Comparison of ENCODE assay signal across 18 cellular contexts in the genomic region with DNA sequence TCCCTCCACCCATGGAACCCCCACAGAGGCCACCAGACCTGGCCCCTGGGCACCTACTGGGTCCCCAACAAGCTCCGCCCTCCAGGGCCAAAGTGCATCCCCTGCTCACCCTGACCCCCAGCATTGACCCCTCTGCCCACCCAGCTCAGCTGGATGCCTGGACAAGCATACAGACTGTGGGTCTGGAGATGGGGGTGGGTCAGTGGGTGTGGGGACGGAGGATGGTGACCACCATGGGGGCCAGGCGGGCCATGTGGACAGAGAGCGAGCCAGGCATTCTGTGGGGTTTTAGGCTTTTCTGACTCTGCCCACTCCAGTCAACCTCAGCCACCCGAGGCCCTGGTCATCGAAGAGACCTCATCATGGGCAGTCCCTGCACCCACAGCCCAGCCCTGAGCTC.
DNase-seq lines count a peak whose midpoint lies in the region; ATAC-seq and TF ChIP-seq lines count a peak whose summit lies in the region.
"Had no signal": no experiment of that assay in that cellular context is flagged by ENCODE, and none has a peak within 500 bp of the region (broad histone marks: within the 10 kb centered on the region; RNA-seq: fewer than 3 reads in every experiment).

No MANE protein-coding gene starts in this region.

- peak overlapping the region; percentile 23 for H3K4ac ChIP-seq in neuronal stem cell (ENCODE audit: low read length)

- no peak overlapping the region for H2BK5ac ChIP-seq in neuronal stem cell (ENCODE audit: low read length)

- H4K8ac ChIP-seq in neuronal stem cell (ENCODE audit: low read depth, low read length), result no peak overlapping the region

- H3K9ac ChIP-seq in neuronal stem cell (ENCODE audit: low read depth, low read length, poor library complexity), result no peak overlapping the region
- H3K9ac ChIP-seq: BLaER1 had no signal

- TSS peak; percentile 38 for BruUV-seq in OCI-LY7 (replicated peaks; lab: Mats Ljungman, UMichigan)

- no peaks in the 10 kb centered on the region for H3K9me2 ChIP-seq in OCI-LY7 (ENCODE audit: insufficient read depth, low read length)

- H3K36me3 ChIP-seq in OCI-LY7 (ENCODE audit: insufficient read depth, low read length) (peaks cover 14% of the 10 kb centered on the region), neuronal stem cell (replicated peaks in 1 of 2; ENCODE audit: control insufficient read depth in 2 of 2, insufficient read depth in 2 of 2, low read length in 2 of 2) (no peaks in the 10 kb centered on the region)
- H3K36me3 ChIP-seq: BE2C had no signal

- DNase-seq in OCI-LY7 (ENCODE audit: low spot score) (no peak), T-helper 17 cell (no peak), neuronal stem cell (ENCODE audit: low spot score) (no peak), SW 1271 (lab: John Stamatoyannopoulos, UW) (no peak), DMS153 (lab: John Stamatoyannopoulos, UW) (no peak)
- no peak for DNase-seq in activated T-helper 1 cell treated with anti-CD3 and anti-CD28 coated beads, Interleukin-12 subunit alpha, Interleukin-12 subunit beta, Interleukin-2, Interleukin-4 antibody, amounts not matched to agents 30 ng/mL and 10 ng/mL and 1 ng/mL, durations not matched to agents 14 hours and 24 hours and 36 hours (ENCODE audit: low spot score)
- DNase-seq: 8988T; ACHN; BE2C; CD4-positive, alpha-beta memory T cell; CD4-positive, CD25-positive, alpha-beta regulatory T cell; CD8-positive, alpha-beta memory T cell; COR-L47; DMS 273 treated with DMSO at 0.1 percent for 48 hours; DMS79 treated with DMSO at 0.1 percent for 48 hours; GF-D8 had no signal

- POLR2A ChIA-PET in OCI-LY7 (lab: Charles Lee), result interaction anchor here (0.5 kb wide), 1 partner anchor 24 kb away, joined by 4 read pairs; no protein-coding TSS in a partner anchor

- H3K9me3 Mint-ChIP-seq in activated T-helper 1 cell treated with anti-CD3 and anti-CD28 coated beads, Interleukin-12 subunit alpha, Interleukin-12 subunit beta, Interleukin-2, Interleukin-4 antibody, amounts not matched to agents 30 ng/mL and 10 ng/mL and 1 ng/mL, durations not matched to agents 14 hours and 24 hours and 36 hours, result no peaks in the 10 kb centered on the region
- H3K9me3 Mint-ChIP-seq: CD4-positive, CD25-positive, alpha-beta regulatory T cell; CD8-positive, alpha-beta memory T cell had no signal

- peaks cover 4% of the 10 kb centered on the region for H3K36me3 Mint-ChIP-seq in T-helper 17 cell (ENCODE audit: low read depth)
- peaks cover 6% of the 10 kb centered on the region for H3K36me3 Mint-ChIP-seq in activated T-helper 1 cell treated with anti-CD3 and anti-CD28 coated beads, Interleukin-12 subunit alpha, Interleukin-12 subunit beta, Interleukin-2, Interleukin-4 antibody, amounts not matched to agents 30 ng/mL and 10 ng/mL and 1 ng/mL, durations not matched to agents 14 hours and 24 hours and 36 hours (ENCODE audit: low read depth)

- no peak for ATAC-seq in T-helper 17 cell

- H3K4me3 ChIP-seq in OCI-LY7 (ENCODE audit: low read depth, low read length, poor library complexity, severe bottlenecking), result no peak overlapping the region
- no peak overlapping the region for H3K4me3 ChIP-seq in neuronal stem cell (ENCODE audit: low read length in 2 of 2)
- H3K4me3 ChIP-seq: BLaER1 had no signal

- H3K79me1 ChIP-seq in neuronal stem cell (ENCODE audit: low read depth, low read length), result peaks cover 1% of the 10 kb centered on the region

- no peaks in the 10 kb centered on the region for H4K20me1 ChIP-seq in OCI-LY7 (ENCODE audit: insufficient read depth, low read length)

- H3K14ac ChIP-seq in neuronal stem cell (ENCODE audit: low read length), result no peak overlapping the region

- intact Hi-C loops in OCI-LY7 (cut with micrococcal nuclease; ENCODE audit: unreplicated experiment), result no loop called here
- intact Hi-C loops in activated T-helper 1 cell treated with anti-CD3 and anti-CD28 coated beads, Interleukin-12 subunit alpha, Interleukin-12 subunit beta, Interleukin-2, Interleukin-4 antibody, amounts not matched to agents 30 ng/mL and 10 ng/mL and 1 ng/mL, durations not matched to agents 14 hours and 24 hours and 36 hours (cut with micrococcal nuclease), result no loop called here

- H3K27ac ChIP-seq in OCI-LY7 (ENCODE audit: low read depth, low read length, poor library complexity, severe bottlenecking) (no peak overlapping the region), neuronal stem cell (replicated peaks; ENCODE audit: low read length) (no peak overlapping the region)
- H3K27ac ChIP-seq: BLaER1 had no signal

- CTCF ChIA-PET in OCI-LY7 (lab: Charles Lee; ENCODE audit: unreplicated experiment), result no interaction called here

- H2AK5ac ChIP-seq in neuronal stem cell (ENCODE audit: low read depth, low read length), result peak overlapping the region; percentile 75

- H3K4me3 Mint-ChIP-seq in T-helper 17 cell, result peak overlapping the region; percentile 49
- H3K4me3 Mint-ChIP-seq in activated T-helper 1 cell treated with anti-CD3 and anti-CD28 coated beads, Interleukin-12 subunit alpha, Interleukin-12 subunit beta, Interleukin-2, Interleukin-4 antibody, amounts not matched to agents 30 ng/mL and 10 ng/mL and 1 ng/mL, durations not matched to agents 14 hours and 24 hours and 36 hours, result no peak overlapping the region
- H3K4me3 Mint-ChIP-seq: CD14-positive monocyte; CD4-positive, alpha-beta memory T cell; CD4-positive, CD25-positive, alpha-beta regulatory T cell; CD8-positive, alpha-beta memory T cell had no signal

- no peak overlapping the region for H3K27ac Mint-ChIP-seq in T-helper 17 cell
- H3K27ac Mint-ChIP-seq in activated T-helper 1 cell treated with anti-CD3 and anti-CD28 coated beads, Interleukin-12 subunit alpha, Interleukin-12 subunit beta, Interleukin-2, Interleukin-4 antibody, amounts not matched to agents 30 ng/mL and 10 ng/mL and 1 ng/mL, durations not matched to agents 14 hours and 24 hours and 36 hours, result no peak overlapping the region
- H3K27ac Mint-ChIP-seq: CD14-positive monocyte; CD4-positive, alpha-beta memory T cell; CD4-positive, CD25-positive, alpha-beta regulatory T cell; CD8-positive, alpha-beta memory T cell had no signal

- peak overlapping the region; percentile 26 for H2BK15ac ChIP-seq in neuronal stem cell (ENCODE audit: low read length)

- no peak overlapping the region for H3K23ac ChIP-seq in neuronal stem cell (ENCODE audit: low read depth, low read length, poor library complexity)

- H4K91ac ChIP-seq in neuronal stem cell (ENCODE audit: low read depth, low read length, poor library complexity), result no peak overlapping the region

- H3K27me3 ChIP-seq in neuronal stem cell (ENCODE audit: control insufficient read depth in 3 of 3, insufficient read depth in 3 of 3, low read depth in 1 of 3, low read length in 3 of 3), result peaks cover 0 to 2% (median 0%) of the 10 kb centered on the region in 3 experiments
- H3K27me3 ChIP-seq: BE2C, BLaER1 had no signal

- H3K18ac ChIP-seq in neuronal stem cell (ENCODE audit: low read length), result peak overlapping the region; percentile 35

- no peak overlapping the region for H2BK12ac ChIP-seq in neuronal stem cell (ENCODE audit: low read length)

- H3K79me2 ChIP-seq in OCI-LY7 (ENCODE audit: insufficient read depth, low read depth, low read length), result no peaks in the 10 kb centered on the region

- H3K27me3 Mint-ChIP-seq in T-helper 17 cell, result no peaks in the 10 kb centered on the region
- no peaks in the 10 kb centered on the region for H3K27me3 Mint-ChIP-seq in activated T-helper 1 cell treated with anti-CD3 and anti-CD28 coated beads, Interleukin-12 subunit alpha, Interleukin-12 subunit beta, Interleukin-2, Interleukin-4 antibody, amounts not matched to agents 30 ng/mL and 10 ng/mL and 1 ng/mL, durations not matched to agents 14 hours and 24 hours and 36 hours (ENCODE audit: insufficient read depth)
- H3K27me3 Mint-ChIP-seq: CD4-positive, alpha-beta memory T cell; CD4-positive, CD25-positive, alpha-beta regulatory T cell; CD8-positive, alpha-beta memory T cell had no signal

- H2AFZ ChIP-seq in OCI-LY7 (ENCODE audit: low read length) (no peak overlapping the region), neuronal stem cell (ENCODE audit: low read length) (no peak overlapping the region)

- H2BK120ac ChIP-seq in neuronal stem cell (ENCODE audit: low read depth, low read length), result no peak overlapping the region

- TF ChIP-seq CTCF in OCI-LY7 (conservative IDR thresholded peaks at IDR 0.05; ENCODE audit: low read length), result no peak

- H3K4me1 ChIP-seq in OCI-LY7 (ENCODE audit: insufficient read depth, low read length, poor library complexity, severe bottlenecking) (no peaks in the 10 kb centered on the region), neuronal stem cell (ENCODE audit: control insufficient read depth in 2 of 2, insufficient read depth in 1 of 2, low read depth in 1 of 2, low read length in 2 of 2) (no peaks in the 10 kb centered on the region)
- H3K4me1 ChIP-seq: BE2C had no signal

- peaks cover 15% of the 10 kb centered on the region for H3K4me1 Mint-ChIP-seq in T-helper 17 cell
- no peaks in the 10 kb centered on the region for H3K4me1 Mint-ChIP-seq in activated T-helper 1 cell treated with anti-CD3 and anti-CD28 coated beads, Interleukin-12 subunit alpha, Interleukin-12 subunit beta, Interleukin-2, Interleukin-4 antibody, amounts not matched to agents 30 ng/mL and 10 ng/mL and 1 ng/mL, durations not matched to agents 14 hours and 24 hours and 36 hours (ENCODE audit: low read depth)
- H3K4me1 Mint-ChIP-seq: CD14-positive monocyte had no signal

- no CpG with 5 or more reads among the region's 6 CpGs for WGBS in neuronal stem cell (ENCODE audit: extremely low coverage in 2 of 2, insufficient read length in 2 of 2, insufficient replicate concordance in 1 of 2), 2 donors

- H3K4me2 ChIP-seq in OCI-LY7 (ENCODE audit: low read length) (no peak overlapping the region), neuronal stem cell (ENCODE audit: insufficient read depth, low read length, poor library complexity, severe bottlenecking) (no peak overlapping the region)
- H3K4me2 ChIP-seq: BLaER1 had no signal

- H3K9me3 ChIP-seq in OCI-LY7 (ENCODE audit: low read length) (no peaks in the 10 kb centered on the region), T-helper 17 cell (ENCODE audit: control insufficient read depth, low read length, poor library complexity, severe bottlenecking) (no peaks in the 10 kb centered on the region), neuronal stem cell (replicated peaks in 1 of 2; ENCODE audit: control insufficient read depth in 2 of 2, insufficient read depth in 1 of 2, low read depth in 1 of 2, low read length in 2 of 2) (peaks cover 0 to 3% of the 10 kb centered on the region in 2 donors)
- H3K9me3 ChIP-seq: BE2C, BLaER1 had no signal
